Comparison of ENCODE assay signal across 8 cellular contexts in the genomic region with DNA sequence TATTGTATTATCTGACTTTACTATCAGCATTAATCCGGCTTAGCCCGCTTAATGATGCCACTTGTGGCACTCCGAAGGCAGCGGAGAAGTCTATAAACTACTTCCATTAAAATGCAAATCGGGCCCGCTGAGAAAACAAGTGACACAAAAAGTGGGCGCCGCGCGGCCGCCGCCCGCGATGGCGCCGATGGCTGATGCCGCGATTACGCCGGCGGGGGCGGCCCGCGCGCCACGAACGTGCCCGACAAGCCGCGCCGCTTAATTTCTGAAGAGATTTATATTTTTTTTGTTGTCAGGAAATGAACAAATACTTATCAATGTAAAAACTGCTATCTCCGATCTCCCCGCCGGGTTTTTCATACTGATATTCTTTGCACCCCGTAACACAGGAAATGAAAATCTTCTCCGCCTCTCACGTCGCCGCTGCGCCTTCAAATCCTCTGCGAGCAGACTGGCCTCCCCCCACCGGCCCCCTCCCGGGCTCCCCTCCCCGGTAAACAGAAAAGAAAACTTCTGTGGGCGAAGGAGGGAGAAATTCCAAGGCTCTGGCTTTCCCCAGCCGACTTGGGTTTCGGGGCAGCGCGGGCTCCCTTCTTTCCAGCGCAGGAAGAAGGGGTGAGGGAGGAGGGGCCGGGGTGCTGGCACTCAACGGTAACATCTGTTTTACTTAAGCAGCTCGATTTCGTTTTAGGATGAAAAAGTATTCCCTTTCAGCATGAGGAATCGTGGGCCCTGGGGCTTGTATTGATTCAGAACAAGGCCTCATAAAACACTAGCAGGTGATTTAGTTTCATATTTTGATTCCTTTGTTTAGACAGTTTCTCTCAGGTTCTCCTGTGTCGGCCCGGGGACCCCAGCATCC.
DNase-seq lines count a peak whose midpoint lies in the region; TF ChIP-seq lines count a peak whose summit lies in the region.

No MANE protein-coding gene starts in this region.

- peaks cover 3% of the 10 kb centered on the region for H3K27me3 ChIP-seq in HUES48 (ENCODE audit: control insufficient read depth, insufficient read depth, low read length)
- H3K27me3 ChIP-seq in endodermal cell (ENCODE audit: control insufficient read depth, insufficient read depth, low read length, poor library complexity, severe bottlenecking), result peaks cover 85% of the 10 kb centered on the region
- H3K27me3 ChIP-seq in mucosa of stomach (ENCODE audit: control insufficient read depth, insufficient read depth, low read length), result peaks cover 43% of the 10 kb centered on the region

- peak overlapping the region; percentile 93 for H3K27ac ChIP-seq in HUES48 (ENCODE audit: low read depth, low read length)
- H3K27ac ChIP-seq in endodermal cell (ENCODE audit: low read depth, low read length), result peak overlapping the region; percentile 13

- peak overlapping the region; percentile 64 for H3K4me3 Mint-ChIP-seq in endodermal cell

- H3K4me1 ChIP-seq in HUES48 (ENCODE audit: control insufficient read depth, insufficient read depth, low read length), result peaks cover 38% of the 10 kb centered on the region
- H3K4me1 ChIP-seq in endodermal cell (ENCODE audit: control insufficient read depth, insufficient read depth, low read length), result no peaks in the 10 kb centered on the region
- H3K4me1 ChIP-seq in mucosa of stomach (ENCODE audit: control insufficient read depth, insufficient read depth, low read length), result no peaks in the 10 kb centered on the region

- H3K9me3 Mint-ChIP-seq in endodermal cell, result no peaks in the 10 kb centered on the region

- peaks cover 12% of the 10 kb centered on the region for H3K4me1 Mint-ChIP-seq in endodermal cell

- H3K36me3 Mint-ChIP-seq in endodermal cell (ENCODE audit: low read depth), result no peaks in the 10 kb centered on the region

- H3K4me3 ChIP-seq in HUES48 (ENCODE audit: low read depth, low read length), result peak overlapping the region; percentile 70
- peak overlapping the region; percentile 81 for H3K4me3 ChIP-seq in endodermal cell (ENCODE audit: low read length)
- H3K4me3 ChIP-seq in mucosa of stomach (ENCODE audit: low read length), result peak overlapping the region; percentile 28

- H3K9me3 ChIP-seq in HUES48 (ENCODE audit: control insufficient read depth, insufficient read depth, low read length) (no peaks in the 10 kb centered on the region), endodermal cell (ENCODE audit: control insufficient read depth, low read length) (no peaks in the 10 kb centered on the region), mucosa of stomach (ENCODE audit: control insufficient read depth, low read length) (no peaks in the 10 kb centered on the region)

- 3 to 18% methylated on average over 10 to 57 of the region's 57 CpGs for WGBS in endodermal cell (ENCODE audit: insufficient coverage in 1 of 2, insufficient read length in 1 of 2), 2 experiments

- peak overlapping the region; percentile 87 for H3K27ac Mint-ChIP-seq in endodermal cell

- TF ChIP-seq POLR2A in GM19099 (IDR thresholded peaks at IDR 0.05; ENCODE audit: extremely low read depth, insufficient read length, low read depth), result peak; percentile 61

- peak overlapping the region; percentile 83 for H3K9ac ChIP-seq in HUES48 (ENCODE audit: low read depth, low read length)
- peak overlapping the region; percentile 47 for H3K9ac ChIP-seq in endodermal cell (ENCODE audit: extremely low read depth, low read length, poor library complexity, severe bottlenecking)
- H3K9ac ChIP-seq in mucosa of stomach (ENCODE audit: low read length), result peak overlapping the region; percentile 39

- H3K27me3 Mint-ChIP-seq in endodermal cell (ENCODE audit: insufficient read depth), result peaks cover 86% of the 10 kb centered on the region

- DNase-seq in AG08395 (ENCODE audit: low spot score) (peak; percentile 54), endodermal cell (peak; percentile 87), NCI-H128 (lab: John Stamatoyannopoulos, UW; ENCODE audit: unreplicated experiment) (no peak)
- peak; percentile 1 to 47 for DNase-seq in activated CD8-positive, alpha-beta memory T cell treated with anti-CD3 and anti-CD28 coated beads for 1 hour (ENCODE audit: extremely low read depth in 1 of 2, low read depth in 1 of 2)
- DNase-seq in stimulated activated CD8-positive, alpha-beta memory T cell treated with anti-CD3 and anti-CD28 coated beads, Interleukin-4, amount 100 ng/mL, for 48 hours, result peak; percentile 74

- H3K36me3 ChIP-seq in HUES48 (ENCODE audit: control insufficient read depth, insufficient read depth, low read length) (no peaks in the 10 kb centered on the region), endodermal cell (ENCODE audit: control insufficient read depth, insufficient read depth, low read length) (no peaks in the 10 kb centered on the region), mucosa of stomach (ENCODE audit: control insufficient read depth, insufficient read depth, low read length) (no peaks in the 10 kb centered on the region)

- TF ChIP-seq CTCF in endodermal cell (conservative IDR thresholded peaks at IDR 0.05), result no peak

Comparison
In these comparisons a context has a peak if more than half of its experiments do, and no peak if none do; other contexts are left out.
1. H3K4me3 ChIP-seq: peak in every context shown above with its lines; median percentile 81 in endodermal cell; 70 in HUES48; 28 in mucosa of stomach.